Comparison of ENCODE assay signal across 8 cellular contexts in the genomic region with DNA sequence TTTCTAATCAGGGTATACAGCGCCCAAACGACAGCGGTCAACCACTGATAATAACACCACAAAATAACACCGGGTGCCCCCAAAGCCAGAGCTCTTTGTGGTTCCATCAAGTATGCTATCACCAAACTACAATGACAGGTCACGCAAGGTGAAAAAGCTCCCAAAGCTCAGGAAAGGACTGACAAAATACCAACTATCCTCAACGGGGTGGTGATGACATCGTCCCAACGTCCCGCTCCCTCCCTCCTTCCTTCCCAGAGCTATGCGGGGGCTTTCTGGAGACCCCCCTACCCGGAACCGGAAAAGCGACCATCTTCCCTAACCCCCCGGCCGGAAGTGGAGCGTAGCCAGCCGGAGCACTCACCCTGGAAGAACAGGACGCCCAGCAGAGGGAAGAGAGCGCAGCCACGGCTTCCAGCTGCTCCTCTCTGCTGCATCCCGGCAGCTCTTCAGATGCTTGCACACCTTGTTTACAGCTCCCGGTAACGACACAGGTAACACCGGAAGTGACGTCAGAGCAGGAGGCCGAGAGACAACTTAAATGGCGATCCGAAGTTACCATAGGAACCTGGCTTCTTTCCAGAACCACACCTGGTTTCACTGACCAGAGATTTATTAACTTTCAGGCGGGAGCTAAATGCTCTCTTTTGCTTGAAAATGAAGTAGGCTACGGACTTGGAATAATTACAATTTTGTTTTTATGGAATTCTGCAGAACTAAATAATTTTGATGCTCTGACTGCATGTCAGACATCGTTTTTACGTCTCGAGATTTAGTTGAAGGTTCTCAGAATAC. TPM values are rescaled to one million over a fixed set of nuclear protein-coding genes. Genes with fewer than 3 reads are reported as not detected.
DNase-seq lines count a peak whose midpoint lies in the region; ATAC-seq and TF ChIP-seq lines count a peak whose summit lies in the region.

A gene with protein sequence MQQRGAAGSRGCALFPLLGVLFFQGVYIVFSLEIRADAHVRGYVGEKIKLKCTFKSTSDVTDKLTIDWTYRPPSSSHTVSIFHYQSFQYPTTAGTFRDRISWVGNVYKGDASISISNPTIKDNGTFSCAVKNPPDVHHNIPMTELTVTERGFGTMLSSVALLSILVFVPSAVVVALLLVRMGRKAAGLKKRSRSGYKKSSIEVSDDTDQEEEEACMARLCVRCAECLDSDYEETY (minus strand): TSS at position 508 of the 795 bp plus-strand sequence. CDS start 71 bp downstream, at position 437.

- H3K27me3 ChIP-seq in ascending aorta (no peaks in the 10 kb centered on the region), right cardiac atrium (ENCODE audit: control insufficient read depth, insufficient read depth) (no peaks in the 10 kb centered on the region), prostate gland (replicated peaks; ENCODE audit: insufficient read depth) (no peaks in the 10 kb centered on the region)

- no peak within 1 kb of the TSS for H3K27ac ChIP-seq in ascending aorta
- H3K27ac ChIP-seq in right cardiac atrium (ENCODE audit: low read length), result peak within 1 kb of the TSS; percentile 60
- H3K27ac ChIP-seq in prostate gland, result peak within 1 kb of the TSS; percentile 95

- intact Hi-C loops in ascending aorta (cut with DNase I), result no loop called here
- intact Hi-C loops in right cardiac atrium (cut with DNase I), result no loop called here
- intact Hi-C loops in prostate gland (cut with DNase I), result no loop called here

- H3K4me1 ChIP-seq in ascending aorta (no peaks in the 10 kb centered on the region), right cardiac atrium (ENCODE audit: control insufficient read depth, insufficient read depth, low read length) (no peaks in the 10 kb centered on the region), prostate gland (replicated peaks) (no peaks in the 10 kb centered on the region)

- WGBS in right cardiac atrium, result 8% methylated on average over 33 of the region's 33 CpGs
- WGBS in prostate gland, result 3% methylated on average over 33 of the region's 33 CpGs

- TF ChIP-seq POLR2A in prostate gland (IDR thresholded peaks at IDR 0.05), result peak; percentile 71

- no peak for TF ChIP-seq CTCF in ascending aorta (IDR thresholded peaks at IDR 0.05)
- no peak for TF ChIP-seq CTCF in prostate gland (IDR thresholded peaks at IDR 0.05)

- H3K36me3 ChIP-seq in ascending aorta (no peaks in the 10 kb centered on the region), prostate gland (no peaks in the 10 kb centered on the region)

- peak; percentile 92 for ATAC-seq in HG02798 (IDR thresholded peaks at IDR 0.05; ENCODE audit: poor library complexity, unreplicated experiment)
- ATAC-seq in right cardiac atrium, result peak; percentile 81 to 85

- DNase-seq in GF-D8 (lab: John Stamatoyannopoulos, UW), result peak; percentile 73
- DNase-seq in NCI-H187 (lab: John Stamatoyannopoulos, UW), result peak; percentile 87 to 90
- peak; percentile 78 for DNase-seq in T-helper 22 cell (ENCODE audit: low read depth)
- peak in 1 of 2 donors; percentile 77 for DNase-seq in ascending aorta (ENCODE audit: low spot score in 2 of 2)
- DNase-seq in right cardiac atrium, result peak; percentile 61 to 85 (median 79)
- peak; percentile 96 for DNase-seq in prostate gland (ENCODE audit: low spot score)
- peak; percentile 92 for DNase-seq in ureter (ENCODE audit: low spot score)

- H3K9me3 ChIP-seq in ascending aorta (no peaks in the 10 kb centered on the region), right cardiac atrium (ENCODE audit: control insufficient read depth, low read length) (no peaks in the 10 kb centered on the region), prostate gland (no peaks in the 10 kb centered on the region)

- H3K4me3 ChIP-seq in ascending aorta, result peak within 1 kb of the TSS; percentile 52 to 60
- peak within 1 kb of the TSS; percentile 62 for H3K4me3 ChIP-seq in right cardiac atrium (ENCODE audit: low read length)
- H3K4me3 ChIP-seq in prostate gland, result peak within 1 kb of the TSS; percentile 64 to 78

RNA-seq across cellular contexts. Expression of the gene that starts here (rescaled TPM):
- total RNA-seq in ascending aorta (0.21 TPM), right cardiac atrium (1 to 10 TPM; 1.3 to 1.7 (median 1.5) TPM), prostate gland (10 to 100 TPM in 1 of 2 donors, 1 to 10 TPM in 1; 6.2 to 13.0 TPM), ureter (7.9 TPM)
- 0.77 TPM for polyA plus RNA-seq in right cardiac atrium

Comparison
In these comparisons a context has a peak if more than half of its experiments do, and no peak if none do; other contexts are left out.
1. H3K27ac ChIP-seq: peak in right cardiac atrium (single experiment) and prostate gland (2 of 2); none in ascending aorta (0 of 2).
2. Peak in every context shown above with its lines, with median percentiles within 50 percentile points of each other: H3K4me3 ChIP-seq.